Comparison of ENCODE assay signal across 29 cellular contexts in the genomic region with DNA sequence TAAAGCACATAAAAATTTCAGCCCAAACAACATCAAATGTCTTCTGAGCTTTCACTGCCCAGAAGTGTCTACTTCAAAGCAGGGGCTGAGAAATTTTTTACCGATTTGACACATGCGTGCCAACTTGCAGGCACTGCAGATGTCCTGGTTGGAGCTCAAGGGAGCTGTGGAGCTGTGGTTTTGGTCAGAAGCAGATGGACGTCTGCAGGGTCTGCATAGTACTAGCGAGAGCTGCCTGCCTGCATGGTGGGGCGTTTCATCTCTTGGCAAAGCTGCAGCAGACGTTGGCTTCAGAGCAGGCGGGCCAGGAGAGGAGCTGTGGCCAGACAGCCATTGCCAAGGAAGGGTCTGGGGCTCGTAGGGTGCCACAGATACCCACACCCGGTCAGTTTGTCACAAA.
"Had no signal": no experiment of that assay in that cellular context is flagged by ENCODE, and none has a peak within 500 bp of the region (broad histone marks: within the 10 kb centered on the region; RNA-seq: fewer than 3 reads in every experiment).

No MANE protein-coding gene starts in this region.

- H3K27me3 ChIP-seq: MG63, SJSA1 had no signal

- H3K9ac ChIP-seq: SK-N-SH had no signal

- H3K4me1 Mint-ChIP-seq: activated CD4-positive, alpha-beta T cell treated with anti-CD3 and anti-CD28 coated beads for 36 hours; activated CD4-positive, alpha-beta T cell treated with anti-CD3 and anti-CD28 coated beads, Interleukin-2, amount 10 ng/mL, durations not matched to agents 7 days and 5 days; activated naive CD4-positive, alpha-beta T cell treated with anti-CD3 and anti-CD28 coated beads, Interleukin-2, amount 10 ng/mL, durations not matched to agents 7 days and 5 days; activated naive CD8-positive, alpha-beta T cell treated with anti-CD3 and anti-CD28 coated beads, Interleukin-2, amount 50 U/mL, for 24 hours; brain; WTC11 had no signal

- H3K9me3 Mint-ChIP-seq: activated CD4-positive, alpha-beta T cell treated with anti-CD3 and anti-CD28 coated beads, Interleukin-2, amount 10 ng/mL, durations not matched to agents 7 days and 5 days; activated naive CD8-positive, alpha-beta T cell treated with anti-CD3 and anti-CD28 coated beads, Interleukin-2, amount 50 U/mL, for 24 hours; activated T-cell treated with anti-CD3 and anti-CD28 coated beads, Interleukin-2, amount 50 U/mL, for 24 hours; activated T-helper 2 cell treated with anti-CD3 and anti-CD28 coated beads, Interferon-gamma antibody, Interleukin-2, Interleukin-4, amounts not matched to agents 10 μg/mL and 5 μg/mL and 100 μg/mL, durations not matched to agents 14 hours and 24 hours and 36 hours; T-helper 1 cell treated with Interleukin-12 subunit alpha and Interleukin-12 subunit beta and Interleukin-4 antibody, amounts not matched to agents 30 μg/mL and 1 μg/mL, for 36 hours; T-helper 2 cell treated with Interferon-gamma antibody and Interleukin-4, amounts not matched to agents 5 μg/mL and 100 μg/mL, for 36 hours had no signal

- H3K4me2 ChIP-seq: SK-N-SH had no signal

- H3K27me3 Mint-ChIP-seq: activated CD4-positive, alpha-beta T cell treated with anti-CD3 and anti-CD28 coated beads for 36 hours; activated CD4-positive, alpha-beta T cell treated with anti-CD3 and anti-CD28 coated beads, Interleukin-2, amount 10 ng/mL, durations not matched to agents 7 days and 5 days; activated naive CD4-positive, alpha-beta T cell treated with anti-CD3 and anti-CD28 coated beads, Interleukin-2, amount 10 ng/mL, durations not matched to agents 7 days and 5 days; activated naive CD8-positive, alpha-beta T cell; activated T-cell treated with anti-CD3 and anti-CD28 coated beads, Interleukin-2, amount 50 U/mL, for 24 hours had no signal

- H3K4me1 ChIP-seq: SJSA1 had no signal

- H3K36me3 Mint-ChIP-seq: activated naive CD4-positive, alpha-beta T cell treated with anti-CD3 and anti-CD28 coated beads, Interleukin-2, amount 10 ng/mL, durations not matched to agents 7 days and 5 days; activated naive CD8-positive, alpha-beta T cell; brain had no signal

- H3K36me3 ChIP-seq: MG63, SJSA1 had no signal

- DNase-seq: activated CD4-positive, alpha-beta T cell treated with anti-CD3 and anti-CD28 coated beads for 36 hours; activated CD4-positive, alpha-beta T cell treated with anti-CD3 and anti-CD28 coated beads, Interleukin-2, amount 10 ng/mL, durations not matched to agents 7 days and 5 days; activated CD4-positive, alpha-beta T cell treated with anti-CD3 and anti-CD28 coated beads, Interleukin-2, amount 50 U/mL, for 48 hours; activated CD8-positive, alpha-beta T cell treated with anti-CD3 and anti-CD28 coated beads, Interleukin-2, amount 10 ng/mL, durations not matched to agents 7 days and 5 days; activated naive CD4-positive, alpha-beta T cell treated with anti-CD3 and anti-CD28 coated beads, Interleukin-2, amount 10 ng/mL, durations not matched to agents 7 days and 5 days; activated naive CD8-positive, alpha-beta T cell treated with anti-CD3 and anti-CD28 coated beads, Interleukin-2, amount 50 U/mL, for 24 hours; activated T-cell treated with anti-CD3 and anti-CD28 coated beads, Interleukin-2, amount 50 U/mL, for 24 hours; anterior cingulate cortex; Kasumi-1; KG1; MG63; NCI-H1048; NCI-H1105 treated with DMSO at 0.1 percent for 48 hours; NCI-H1436; NCI-H1694; NCI-H1930; NCI-H345; NCI-H524 treated with DMSO at 0.1 percent for 48 hours; SHP77; SK-N-SH had no signal

- H3K27ac ChIP-seq: SJSA1 had no signal

- H3K27ac Mint-ChIP-seq: activated CD4-positive, alpha-beta T cell treated with anti-CD3 and anti-CD28 coated beads for 36 hours; activated CD4-positive, alpha-beta T cell treated with anti-CD3 and anti-CD28 coated beads, Interleukin-2, amount 10 ng/mL, durations not matched to agents 7 days and 5 days; activated CD8-positive, alpha-beta T cell treated with anti-CD3 and anti-CD28 coated beads, Interleukin-2, amount 10 ng/mL, durations not matched to agents 7 days and 5 days; activated naive CD4-positive, alpha-beta T cell treated with anti-CD3 and anti-CD28 coated beads, Interleukin-2, amount 10 ng/mL, durations not matched to agents 7 days and 5 days; activated naive CD8-positive, alpha-beta T cell; activated naive CD8-positive, alpha-beta T cell treated with anti-CD3 and anti-CD28 coated beads, Interleukin-2, amount 50 U/mL, for 24 hours; activated T-cell treated with anti-CD3 and anti-CD28 coated beads, Interleukin-2, amount 50 U/mL, for 24 hours; activated T-helper 2 cell treated with anti-CD3 and anti-CD28 coated beads, Interferon-gamma antibody, Interleukin-2, Interleukin-4, amounts not matched to agents 10 μg/mL and 5 μg/mL and 100 μg/mL, durations not matched to agents 14 hours and 24 hours and 36 hours; brain; T-helper 1 cell treated with Interleukin-12 subunit alpha and Interleukin-12 subunit beta and Interleukin-4 antibody, amounts not matched to agents 30 μg/mL and 1 μg/mL, for 36 hours; T-helper 2 cell treated with Interferon-gamma antibody and Interleukin-4, amounts not matched to agents 5 μg/mL and 100 μg/mL, for 36 hours; WTC11 had no signal

- H3K4me3 ChIP-seq: MG63, SJSA1 had no signal

- H3K4me3 Mint-ChIP-seq: activated CD4-positive, alpha-beta T cell treated with anti-CD3 and anti-CD28 coated beads for 36 hours; activated CD4-positive, alpha-beta T cell treated with anti-CD3 and anti-CD28 coated beads, Interleukin-2, amount 10 ng/mL, durations not matched to agents 7 days and 5 days; activated CD8-positive, alpha-beta T cell treated with anti-CD3 and anti-CD28 coated beads, Interleukin-2, amount 10 ng/mL, durations not matched to agents 7 days and 5 days; activated naive CD4-positive, alpha-beta T cell treated with anti-CD3 and anti-CD28 coated beads, Interleukin-2, amount 10 ng/mL, durations not matched to agents 7 days and 5 days; activated naive CD8-positive, alpha-beta T cell; activated naive CD8-positive, alpha-beta T cell treated with anti-CD3 and anti-CD28 coated beads, Interleukin-2, amount 50 U/mL, for 24 hours; activated T-cell treated with anti-CD3 and anti-CD28 coated beads, Interleukin-2, amount 50 U/mL, for 24 hours; brain; T-helper 1 cell treated with Interleukin-12 subunit alpha and Interleukin-12 subunit beta and Interleukin-4 antibody, amounts not matched to agents 30 μg/mL and 1 μg/mL, for 36 hours; T-helper 2 cell treated with Interferon-gamma antibody and Interleukin-4, amounts not matched to agents 5 μg/mL and 100 μg/mL, for 36 hours; WTC11 had no signal

- ATAC-seq: activated CD4-positive, alpha-beta T cell treated with anti-CD3 and anti-CD28 coated beads for 36 hours; activated CD4-positive, CD25-positive, alpha-beta regulatory T cell treated with anti-CD3 and anti-CD28 coated beads, Interleukin-2, amount 50 U/mL, for 24 hours; activated CD8-positive, alpha-beta T cell treated with anti-CD3 and anti-CD28 coated beads, Interleukin-2, amount 10 ng/mL, durations not matched to agents 7 days and 5 days; activated naive CD8-positive, alpha-beta T cell treated with anti-CD3 and anti-CD28 coated beads, Interleukin-2, amount 50 U/mL, for 24 hours; Panc1; WTC11 had no signal

- H3K9me3 ChIP-seq: MG63, SK-N-SH had no signal
